23 cellular contexts compared by ENCODE assay signal in the genomic region with DNA sequence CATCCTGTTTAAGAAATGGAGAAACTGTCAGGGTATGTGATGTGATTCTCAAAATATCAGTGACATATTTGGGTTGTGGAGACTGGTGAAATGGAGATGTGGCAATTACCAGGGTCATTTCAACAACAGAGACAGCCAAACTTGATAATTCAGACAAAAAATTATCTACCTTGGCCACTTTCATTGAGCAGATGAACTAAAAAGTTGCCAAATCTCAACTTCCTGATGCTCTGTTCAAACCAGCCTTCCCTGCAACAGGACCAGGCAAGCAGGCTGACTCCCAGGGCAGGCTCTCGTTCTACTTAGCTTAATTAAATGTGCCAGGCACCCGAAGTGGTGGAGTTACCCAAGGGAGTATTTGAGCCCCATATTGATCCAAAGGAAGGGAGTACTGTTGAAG.
"Had no signal": no experiment of that assay in that cellular context is flagged by ENCODE, and none has a peak within 500 bp of the region (broad histone marks: within the 10 kb centered on the region; RNA-seq: fewer than 3 reads in every experiment).

No MANE protein-coding gene starts in this region.

- H3K27me3 ChIP-seq: body of pancreas, SJSA1 had no signal

- H3K4me1 ChIP-seq: body of pancreas, SJSA1 had no signal

- DNase-seq: activated CD4-positive, alpha-beta T cell treated with anti-CD3 and anti-CD28 coated beads, Interleukin-2, amount 10 ng/mL, durations not matched to agents 7 days and 5 days; activated CD4-positive, CD25-positive, alpha-beta regulatory T cell; activated CD8-positive, alpha-beta memory T cell treated with anti-CD3 and anti-CD28 coated beads, Interleukin-2, amount 50 U/mL, for 4 hours; activated CD8-positive, alpha-beta T cell treated with anti-CD3 and anti-CD28 coated beads for 36 hours; activated effector memory CD4-positive, alpha-beta T cell treated with Interleukin-2 at 50 U/mL for 16 hours; activated naive CD4-positive, alpha-beta T cell; aorta; body of pancreas; central memory CD4-positive, alpha-beta T cell; KG1; NCI-H1092 treated with DMSO at 0.1 percent for 48 hours; NCI-H187; NCI-H2081; NCI-H510A treated with DMSO at 0.1 percent for 48 hours; NCI-H69; NK-92 treated with Interleukin-12 subunit alpha and Interleukin-12 subunit beta, amount 100 ng/mL, for 24 hours; PC-3; SHP77; T-helper 17 cell; T1000 had no signal

- ATAC-seq: activated CD8-positive, alpha-beta T cell treated with anti-CD3 and anti-CD28 coated beads for 36 hours; body of pancreas; PC-3; SK-N-SH treated with all-trans-retinoic acid at 6 μM for 48 hours; T-helper 17 cell had no signal

- H3K9me3 ChIP-seq: body of pancreas, SJSA1 had no signal

- H3K27ac ChIP-seq: body of pancreas, SJSA1, VCaP had no signal

- H3K4me3 ChIP-seq: body of pancreas, SJSA1 had no signal

- H3K36me3 ChIP-seq: SJSA1 had no signal
